Comparison of ENCODE assay signal across 28 cellular contexts in the genomic region with DNA sequence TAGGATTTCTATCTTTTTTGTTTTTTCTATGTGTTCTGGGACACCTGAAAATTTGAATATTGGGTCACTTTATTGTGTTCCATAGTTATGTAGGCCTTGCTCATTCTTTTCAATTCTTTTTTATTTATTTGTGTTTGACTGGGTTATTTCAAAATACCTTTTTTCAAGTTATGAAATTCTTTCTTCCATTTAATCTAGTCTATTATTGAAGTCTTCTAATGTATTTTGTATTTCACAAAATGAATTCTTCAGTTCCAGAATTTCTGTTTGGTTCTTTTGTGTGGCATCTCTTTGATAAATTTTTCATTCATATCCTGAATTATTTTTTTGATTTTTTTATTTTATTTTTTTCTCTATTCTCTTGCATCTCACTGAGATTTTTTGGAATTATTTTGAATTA.
"Had no signal": no experiment of that assay in that cellular context is flagged by ENCODE, and none has a peak within 500 bp of the region (broad histone marks: within the 10 kb centered on the region; RNA-seq: fewer than 3 reads in every experiment).

No MANE protein-coding gene starts in this region.

- H3K27me3 ChIP-seq: brain microvascular endothelial cell, gastrocnemius medialis, heart left ventricle had no signal

- DNase-seq: activated B cell treated with CpG ODN at 0.5 μM for 24 hours; activated CD4-positive, alpha-beta T cell treated with anti-CD3 and anti-CD28 coated beads for 48 hours; activated CD4-positive, alpha-beta T cell treated with anti-CD3 and anti-CD28 coated beads, Interleukin-2, amount 50 U/mL, for 1 hour; activated CD4-positive, alpha-beta T cell treated with anti-CD3 and anti-CD28 coated beads, Interleukin-2, amount 50 U/mL, for 48 hours; activated CD8-positive, alpha-beta memory T cell treated with anti-CD3 and anti-CD28 coated beads for 24 hours; activated CD8-positive, alpha-beta T cell treated with anti-CD3 and anti-CD28 coated beads for 36 hours; activated effector memory CD4-positive, alpha-beta T cell treated with Interleukin-2 at 50 U/mL for 16 hours; activated gamma-delta T cell treated with Interleukin-2 at 50 U/mL for 16 hours; activated naive CD4-positive, alpha-beta T cell treated with anti-CD3 and anti-CD28 coated beads, Interleukin-2, amount 50 U/mL, for 16 hours; activated naive CD4-positive, alpha-beta T cell treated with Interleukin-2 at 50 U/mL for 16 hours; activated T-cell treated with anti-CD3 and anti-CD28 coated beads, Interleukin-2, amount 50 U/mL, for 4 hours; amniotic stem cell; anterior cingulate cortex; brain microvascular endothelial cell; cortex of kidney; effector CD8-positive, alpha-beta T cell; foreskin fibroblast; gastrocnemius medialis; glutamatergic neuron; heart left ventricle; T-helper 1 cell; T-helper 17 cell; T1000; WERI-Rb-1 had no signal

- H3K27ac ChIP-seq: brain microvascular endothelial cell, gastrocnemius medialis, heart left ventricle, WERI-Rb-1 had no signal

- H3K9me3 ChIP-seq: gastrocnemius medialis had no signal

- ATAC-seq: activated CD4-positive, CD25-positive, alpha-beta regulatory T cell treated with anti-CD3 and anti-CD28 coated beads, Interleukin-2, amount 50 U/mL, for 24 hours; activated CD8-positive, alpha-beta T cell treated with anti-CD3 and anti-CD28 coated beads for 36 hours; activated T-cell treated with anti-CD3 and anti-CD28 coated beads, Interleukin-2, amount 50 U/mL, for 4 hours; activated T-helper 17 cell treated with anti-CD3 and anti-CD28 coated beads, Interleukin-2, amount 50 U/mL, for 72 hours; esophagus mucosa; gastrocnemius medialis; heart left ventricle; T-helper 17 cell had no signal

- H3K36me3 ChIP-seq: brain microvascular endothelial cell, gastrocnemius medialis, heart left ventricle, WERI-Rb-1 had no signal

- FAIRE-seq: astrocyte had no signal

- H3K4me3 ChIP-seq: gastrocnemius medialis, heart left ventricle had no signal

- H3K4me1 ChIP-seq: gastrocnemius medialis, heart left ventricle had no signal
